ENCODE assay signal across 8 cellular contexts in the genomic region with DNA sequence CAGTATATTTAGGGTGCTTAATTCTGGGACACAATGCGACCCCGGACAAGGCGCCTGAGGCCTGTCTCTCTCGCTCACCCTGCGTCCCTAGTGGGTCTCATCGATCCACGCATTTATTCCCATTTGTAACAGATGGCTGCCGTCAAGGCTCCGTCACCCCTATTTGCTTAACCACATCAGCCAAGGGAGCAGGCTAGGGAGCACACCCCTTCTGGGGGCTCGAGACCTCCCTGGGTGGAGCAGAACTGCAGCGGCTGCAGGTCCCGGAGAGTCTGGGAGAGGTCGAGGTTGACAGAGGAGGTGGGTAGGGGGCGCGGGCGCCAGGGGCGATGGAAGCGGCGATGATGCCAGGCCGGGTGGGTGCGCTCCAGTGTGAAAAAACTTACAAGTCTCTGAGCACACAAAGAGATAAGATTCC. TPM values are rescaled to one million over a fixed set of nuclear protein-coding genes. Genes with fewer than 3 reads are reported as not detected.
DNase-seq lines count a peak whose midpoint lies in the region; ATAC-seq and TF ChIP-seq lines count a peak whose summit lies in the region.

No MANE protein-coding gene starts in this region.

- H3K36me3 ChIP-seq in MG63, result peaks cover 34% of the 10 kb centered on the region
- peaks cover 29% of the 10 kb centered on the region for H3K36me3 ChIP-seq in neuron (ENCODE audit: insufficient read depth, low read length)

- peak overlapping the region; percentile 39 for H2AFZ ChIP-seq in neuron (ENCODE audit: low read depth, low read length)

- DNase-seq in COLO668 (lab: John Stamatoyannopoulos, UW; ENCODE audit: unreplicated experiment), result peak; percentile 52
- no peak for DNase-seq in MG63
- DNase-seq in activated T-cell treated with anti-CD3 and anti-CD28 coated beads, Interleukin-2, amount 50 U/mL, for 1 hour, result peak; percentile 42
- no peak for DNase-seq in fibroblast of pulmonary artery (ENCODE audit: low read depth)
- DNase-seq in midbrain (lab: John Stamatoyannopoulos, UW), result no peak
- no peak for DNase-seq in hepatic stellate cell (ENCODE audit: low spot score)

- H3K4me1 ChIP-seq in neuron (ENCODE audit: insufficient read depth, low read length), result peaks cover 19% of the 10 kb centered on the region

- no peaks in the 10 kb centered on the region for H3K27me3 ChIP-seq in MG63
- H3K27me3 ChIP-seq in neuron (ENCODE audit: insufficient read depth, low read length), result no peaks in the 10 kb centered on the region

- H3K9me3 ChIP-seq in MG63 (no peaks in the 10 kb centered on the region), neuron (ENCODE audit: low read length) (no peaks in the 10 kb centered on the region)

- H3K4me3 ChIP-seq in MG63, result peak overlapping the region; percentile 74
- H3K4me3 ChIP-seq in fibroblast of pulmonary artery (replicated peaks; ENCODE audit: low read depth, low read length), result peak overlapping the region; percentile 96
- peak overlapping the region; percentile 89 for H3K4me3 ChIP-seq in neuron (ENCODE audit: low read length)

- TF ChIP-seq CTCF in fibroblast of pulmonary artery (IDR thresholded peaks at IDR 0.05; ENCODE audit: low read length, missing control alignments), result no peak

- ATAC-seq in GM21786 (IDR thresholded peaks at IDR 0.05; ENCODE audit: unreplicated experiment), result no peak

RNA-seq across cellular contexts. Expression of a gene that starts 0.5 kb away (rescaled TPM):
- total RNA-seq in MG63 (2014; rRNA removed; shearing (Covaris generic); ENCODE audit: low replicate concordance), result 3.3 and 3.6 TPM in 2 replicates

RNA-seq across cellular contexts. Expression of a gene that starts 2.0 kb away (rescaled TPM):
- total RNA-seq in MG63 (2014; rRNA removed; shearing (Covaris generic); ENCODE audit: low replicate concordance), result 54.3 and 64.0 TPM in 2 replicates

Comparison
In these comparisons a context has a peak if more than half of its experiments do, and no peak if none do; other contexts are left out.
1. DNase-seq: peak in COLO668 (single experiment) and activated T-cell treated with anti-CD3 and anti-CD28 coated beads, Interleukin-2, amount 50 U/mL, for 1 hour (single experiment); none in MG63 (single experiment), fibroblast of pulmonary artery (single experiment), midbrain (single experiment) and hepatic stellate cell (single experiment).
2. Peak in every context shown above with its lines, with median percentiles within 50 percentile points of each other: H3K4me3 ChIP-seq.